Comparison of ENCODE assay signal across 9 cellular contexts in genomic region chr19:43464089-43464775, GRCh38. TPM values are rescaled to one million over a fixed set of nuclear protein-coding genes. Genes with fewer than 3 reads are reported as not detected.
DNase-seq lines count a peak whose midpoint lies in the region; ATAC-seq lines count a peak whose summit lies in the region.
"Had no signal": no experiment of that assay in that cellular context is flagged by ENCODE, and none has a peak within 500 bp of the region (broad histone marks: within the 10 kb centered on the region; RNA-seq: fewer than 3 reads in every experiment).

No MANE protein-coding gene starts in this region.

- DNase-seq in NCI-H748 treated with DMSO at 0.1 percent for 48 hours (lab: John Stamatoyannopoulos, UW), result peak; percentile 81
- no peak for DNase-seq in NCI-H748 (lab: John Stamatoyannopoulos, UW; ENCODE audit: unreplicated experiment)
- DNase-seq in T-helper 9 cell, result peak; percentile 69
- DNase-seq in effector memory CD8-positive, alpha-beta T cell, result no peak
- DNase-seq in superior temporal gyrus (ENCODE audit: extremely low spot score), result no peak

- peak overlapping the region; percentile 86 to 88 for H3K27ac Mint-ChIP-seq in effector memory CD8-positive, alpha-beta T cell

- peak; percentile 28 for ATAC-seq in HG03045 (IDR thresholded peaks at IDR 0.05; ENCODE audit: unreplicated experiment)
- ATAC-seq in effector memory CD8-positive, alpha-beta T cell (replicated peaks), result no peak

- peak overlapping the region; percentile 65 to 70 for H3K9ac ChIP-seq in mucosa of rectum (ENCODE audit: low read depth in 1 of 2, low read length in 2 of 2)

- H3K4me3 ChIP-seq in mucosa of rectum (ENCODE audit: low read length in 2 of 2), result peak overlapping the region; percentile 81 to 90

- peaks cover 11 to 17% of the 10 kb centered on the region in 2 donors for H3K4me1 ChIP-seq in mucosa of rectum (ENCODE audit: control insufficient read depth in 2 of 2, insufficient read depth in 2 of 2, low read length in 2 of 2)

- no peaks in the 10 kb centered on the region for H3K9me3 Mint-ChIP-seq in effector memory CD8-positive, alpha-beta T cell

- H3K36me3 Mint-ChIP-seq in effector memory CD8-positive, alpha-beta T cell (ENCODE audit: insufficient read depth), result peaks cover 11% of the 10 kb centered on the region

- H3K27ac ChIP-seq in mucosa of rectum (ENCODE audit: low read depth in 2 of 2, low read length in 2 of 2), result peak overlapping the region; percentile 85 to 88
- peak overlapping the region; percentile 88 for H3K27ac ChIP-seq in temporal lobe (ENCODE audit: low read depth, low read length)

- peak overlapping the region; percentile 81 to 93 for H3K4me3 Mint-ChIP-seq in effector memory CD8-positive, alpha-beta T cell

- no peaks in the 10 kb centered on the region for H3K36me3 ChIP-seq in mucosa of rectum (ENCODE audit: control insufficient read depth in 2 of 2, insufficient read depth in 2 of 2, low read length in 2 of 2)

- peaks cover 19 to 24% of the 10 kb centered on the region in 2 donors for H3K4me1 Mint-ChIP-seq in effector memory CD8-positive, alpha-beta T cell (ENCODE audit: low read depth in 2 of 2)

- H3K27me3 Mint-ChIP-seq in effector memory CD8-positive, alpha-beta T cell, result no peaks in the 10 kb centered on the region

- H3K27me3 ChIP-seq in mucosa of rectum (ENCODE audit: control insufficient read depth in 2 of 2, insufficient read depth in 2 of 2, low read length in 2 of 2), result no peaks in the 10 kb centered on the region

- H3K9me3 ChIP-seq in mucosa of rectum (ENCODE audit: control insufficient read depth in 2 of 2, low read length in 2 of 2), result no peaks in the 10 kb centered on the region

RNA-seq across cellular contexts. Expression of gene LYPD3, which starts 1.2 kb away (rescaled TPM):
- total RNA-seq in temporal lobe, result 0.49 TPM

RNA-seq across cellular contexts. Expression of gene PHLDB3, which starts 40.3 kb away (rescaled TPM):
- total RNA-seq in temporal lobe, result 1.5 TPM

RNA-seq across cellular contexts. Expression of gene TEX101, which starts 49.5 kb away (rescaled TPM):
- not detected for total RNA-seq in temporal lobe
- total RNA-seq: Daoy had no signal

Comparison
In these comparisons a context has a peak if more than half of its experiments do, and no peak if none do; other contexts are left out.
1. DNase-seq: peak in NCI-H748 treated with DMSO at 0.1 percent for 48 hours (single experiment) and T-helper 9 cell (single experiment); none in NCI-H748 (single experiment), effector memory CD8-positive, alpha-beta T cell (0 of 3) and superior temporal gyrus (single experiment).